Comparison of ENCODE assay signal across 22 cellular contexts in the genomic region with DNA sequence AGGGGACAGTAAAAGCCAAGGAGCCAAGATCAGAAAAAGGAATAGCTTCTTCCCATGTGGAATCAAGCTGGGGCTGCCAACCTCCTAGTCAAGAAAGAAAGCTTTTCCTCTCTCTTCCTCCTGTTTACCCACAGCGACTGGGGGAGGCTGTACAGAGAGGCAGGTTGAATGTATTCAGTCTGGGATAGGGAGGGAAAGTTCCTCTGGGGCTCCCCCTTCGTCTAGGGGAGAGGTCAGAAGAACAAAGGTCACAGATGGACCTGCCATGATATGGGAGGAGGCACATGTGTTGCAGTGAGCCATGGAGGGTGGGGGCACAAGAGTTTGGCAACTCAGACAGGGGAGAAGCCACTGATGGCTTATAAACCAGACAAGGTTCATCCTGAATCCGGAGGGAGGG.
DNase-seq lines count a peak whose midpoint lies in the region; ATAC-seq and TF ChIP-seq lines count a peak whose summit lies in the region.
"Had no signal": no experiment of that assay in that cellular context is flagged by ENCODE, and none has a peak within 500 bp of the region (broad histone marks: within the 10 kb centered on the region; RNA-seq: fewer than 3 reads in every experiment).

No MANE protein-coding gene starts in this region.

- H4K20me1 ChIP-seq in PC-9 (ENCODE audit: insufficient read depth), result no peaks in the 10 kb centered on the region

- ATAC-seq in T-helper 17 cell (no peak), GM18873 (IDR thresholded peaks at IDR 0.05; ENCODE audit: low FRiP score, unreplicated experiment) (no peak)
- ATAC-seq: activated CD4-positive, alpha-beta T cell treated with anti-CD3 and anti-CD28 coated beads for 36 hours; activated T-cell treated with anti-CD3 and anti-CD28 coated beads, Interleukin-2, amount 50 U/mL, for 72 hours; body of pancreas; natural killer cell; Right ventricle myocardium inferior; stimulated activated naive CD8-positive, alpha-beta T cell treated with anti-CD3 and anti-CD28 coated beads, Interleukin-15, amount 100 ng/mL, for 72 hours had no signal

- CTCF ChIA-PET in PC-9 (lab: Charles Lee), result no interaction called here

- in situ Hi-C loops in HAP-1 (cut with MboI; ENCODE audit: low sequenced_read_pairs), result no loop called here

- H3K27ac ChIP-seq in PC-9 (peak overlapping the region; percentile 72), esophagus muscularis mucosa (replicated peaks in 1 of 4) (peak overlapping the region; percentile 82 to 83 (median 82)), mucosa of rectum (ENCODE audit: low read depth in 2 of 2, low read length in 2 of 2) (peak overlapping the region; percentile 67 to 72), thyroid gland (peak overlapping the region in 2 of 3 donors; percentile 85 to 97)
- H3K27ac ChIP-seq: body of pancreas had no signal

- H3K4me3 Mint-ChIP-seq in T-helper 17 cell, result no peak overlapping the region
- H3K4me3 Mint-ChIP-seq: activated CD4-positive, alpha-beta T cell treated with anti-CD3 and anti-CD28 coated beads for 36 hours; activated naive CD8-positive, alpha-beta T cell treated with anti-CD3 and anti-CD28 coated beads for 36 hours; activated T-cell treated with anti-CD3 and anti-CD28 coated beads, Interleukin-2, amount 50 U/mL, for 72 hours; CD14-positive monocyte; memory B cell; natural killer cell; stimulated activated naive CD8-positive, alpha-beta T cell treated with anti-CD3 and anti-CD28 coated beads, Interleukin-15, amount 100 ng/mL, for 72 hours had no signal

- H3K36me3 ChIP-seq in PC-9 (ENCODE audit: low read depth) (no peaks in the 10 kb centered on the region), esophagus muscularis mucosa (peaks cover 0 to 2% (median 0%) of the 10 kb centered on the region in 4 donors), mucosa of rectum (ENCODE audit: control insufficient read depth in 2 of 2, insufficient read depth in 2 of 2, low read length in 2 of 2) (no peaks in the 10 kb centered on the region), thyroid gland (no peaks in the 10 kb centered on the region), HAP-1 (replicated peaks) (no peaks in the 10 kb centered on the region)

- peaks cover 58% of the 10 kb centered on the region for H3F3A ChIP-seq in PC-9 (ENCODE audit: insufficient read depth, low read depth)

- H3K9me3 ChIP-seq in PC-9 (ENCODE audit: insufficient read depth, low read depth), result no peaks in the 10 kb centered on the region
- no peaks in the 10 kb centered on the region for H3K9me3 ChIP-seq in esophagus muscularis mucosa
- H3K9me3 ChIP-seq in mucosa of rectum (ENCODE audit: control insufficient read depth in 2 of 2, low read length in 2 of 2), result no peaks in the 10 kb centered on the region
- H3K9me3 ChIP-seq in thyroid gland, result no peaks in the 10 kb centered on the region
- H3K9me3 ChIP-seq in HAP-1, result no peaks in the 10 kb centered on the region
- no peaks in the 10 kb centered on the region for H3K9me3 ChIP-seq in T-helper 17 cell (ENCODE audit: control insufficient read depth, low read length, poor library complexity, severe bottlenecking)
- H3K9me3 ChIP-seq: body of pancreas had no signal

- H3K9me2 ChIP-seq in PC-9 (ENCODE audit: insufficient read depth), result no peaks in the 10 kb centered on the region

- peaks cover 47% of the 10 kb centered on the region for H3K27me3 Mint-ChIP-seq in T-helper 17 cell
- H3K27me3 Mint-ChIP-seq: stimulated activated naive CD8-positive, alpha-beta T cell treated with anti-CD3 and anti-CD28 coated beads, Interleukin-15, amount 100 ng/mL, for 72 hours had no signal

- DNase-seq in PC-9 (no peak), esophagus muscularis mucosa (ENCODE audit: extremely low spot score) (no peak), thyroid gland (no peak), HAP-1 (ENCODE audit: low spot score in 2 of 2) (no peak), globus pallidus (ENCODE audit: low spot score) (no peak), T-helper 17 cell (no peak)
- DNase-seq: activated CD4-positive, alpha-beta T cell treated with anti-CD3 and anti-CD28 coated beads for 36 hours; activated naive CD8-positive, alpha-beta T cell treated with anti-CD3 and anti-CD28 coated beads for 36 hours; activated T-cell treated with anti-CD3 and anti-CD28 coated beads, Interleukin-2, amount 50 U/mL, for 72 hours; body of pancreas; natural killer cell; NCI-H146; NCI-H2171 treated with DMSO at 0.1 percent for 48 hours; NCI-H526 treated with DMSO at 0.1 percent for 48 hours; stimulated activated CD4-positive, alpha-beta T cell treated with anti-CD3 and anti-CD28 coated beads, Interleukin-2, amount 100 ng/mL, for 48 hours; stimulated activated naive CD8-positive, alpha-beta T cell treated with anti-CD3 and anti-CD28 coated beads, Interleukin-15, amount 100 ng/mL, for 72 hours had no signal

- H3K4me3 ChIP-seq in PC-9 (no peak overlapping the region), esophagus muscularis mucosa (no peak overlapping the region), mucosa of rectum (ENCODE audit: low read length in 2 of 2) (no peak overlapping the region), thyroid gland (replicated peaks in 1 of 3) (no peak overlapping the region), HAP-1 (no peak overlapping the region)
- H3K4me3 ChIP-seq: body of pancreas, smooth muscle cell had no signal

- no peak overlapping the region for H3K9ac ChIP-seq in mucosa of rectum (ENCODE audit: low read depth in 1 of 2, low read length in 2 of 2)

- no TSS peak for BruUV-seq in PC-9 (replicated peaks; lab: Mats Ljungman, UMichigan)

- H3K27me3 ChIP-seq in PC-9 (ENCODE audit: insufficient read depth, low read depth) (no peaks in the 10 kb centered on the region), esophagus muscularis mucosa (no peaks in the 10 kb centered on the region), mucosa of rectum (ENCODE audit: control insufficient read depth in 2 of 2, insufficient read depth in 2 of 2, low read length in 2 of 2) (no peaks in the 10 kb centered on the region), thyroid gland (no peaks in the 10 kb centered on the region), HAP-1 (ENCODE audit: low read depth) (0 out of 2 replicates have a peak, but pooled peaks cover 3% of the 10 kb centered on the region)
- H3K27me3 ChIP-seq: body of pancreas had no signal

- no peak overlapping the region for H2AFZ ChIP-seq in PC-9

- no peak overlapping the region for H3K27ac Mint-ChIP-seq in T-helper 17 cell
- H3K27ac Mint-ChIP-seq: activated CD4-positive, alpha-beta T cell treated with anti-CD3 and anti-CD28 coated beads for 36 hours; activated naive CD8-positive, alpha-beta T cell treated with anti-CD3 and anti-CD28 coated beads for 36 hours; activated T-cell treated with anti-CD3 and anti-CD28 coated beads, Interleukin-2, amount 50 U/mL, for 72 hours; memory B cell; natural killer cell had no signal

- TF ChIP-seq EP300 in esophagus muscularis mucosa (IDR thresholded peaks at IDR 0.05), result no peak

- H3K36me3 Mint-ChIP-seq in T-helper 17 cell (ENCODE audit: low read depth), result no peaks in the 10 kb centered on the region
- H3K36me3 Mint-ChIP-seq: activated naive CD8-positive, alpha-beta T cell treated with anti-CD3 and anti-CD28 coated beads for 36 hours; CD14-positive monocyte; natural killer cell had no signal

- peaks cover 91% of the 10 kb centered on the region for H3K4me1 ChIP-seq in PC-9 (replicated peaks; ENCODE audit: insufficient read depth)
- peaks cover 71 to 97% (median 89%) of the 10 kb centered on the region in 4 donors for H3K4me1 ChIP-seq in esophagus muscularis mucosa
- peaks cover 53 to 72% of the 10 kb centered on the region in 2 donors for H3K4me1 ChIP-seq in mucosa of rectum (ENCODE audit: control insufficient read depth in 2 of 2, insufficient read depth in 2 of 2, low read length in 2 of 2)
- H3K4me1 ChIP-seq in thyroid gland, result peaks cover 52 to 84% of the 10 kb centered on the region in 2 donors
- H3K4me1 ChIP-seq in HAP-1, result no peaks in the 10 kb centered on the region

- H3K4me1 Mint-ChIP-seq in T-helper 17 cell, result peaks cover 5% of the 10 kb centered on the region
- H3K4me1 Mint-ChIP-seq: activated CD4-positive, alpha-beta T cell treated with anti-CD3 and anti-CD28 coated beads for 36 hours; activated naive CD8-positive, alpha-beta T cell treated with anti-CD3 and anti-CD28 coated beads for 36 hours; stimulated activated naive CD8-positive, alpha-beta T cell treated with anti-CD3 and anti-CD28 coated beads, Interleukin-15, amount 100 ng/mL, for 72 hours had no signal

- WGBS in esophagus muscularis mucosa, result 60% methylated on average over 3 of the region's 3 CpGs
- 75 to 85% methylated on average over 3 of the region's 3 CpGs for WGBS in thyroid gland, 2 donors

- peaks cover 22% of the 10 kb centered on the region; the same call in 1 of the 2 replicates for H3K79me2 ChIP-seq in PC-9 (ENCODE audit: low read depth)

- intact Hi-C loops in PC-9 (cut with micrococcal nuclease; ENCODE audit: unreplicated experiment) (loop anchor here (10.0 kb wide), 1 partner anchor 358 kb away; no protein-coding TSS in a partner anchor), esophagus muscularis mucosa (cut with DNase I) (loop anchor here (5.0 kb wide), 1 partner anchor 54 kb away; no protein-coding TSS in a partner anchor), thyroid gland (cut with DNase I) (loop anchor here (10.0 kb wide), 1 partner anchor 52 kb away; no protein-coding TSS in a partner anchor)

- peak overlapping the region; percentile 62; the same call in 1 of the 2 replicates for H3K4me2 ChIP-seq in PC-9
- H3K4me2 ChIP-seq: smooth muscle cell had no signal

- TF ChIP-seq POLR2A in esophagus muscularis mucosa (IDR thresholded peaks at IDR 0.05; ENCODE audit: low read depth) (no peak), thyroid gland (IDR thresholded peaks at IDR 0.05) (no peak)

- TF ChIP-seq CTCF in PC-9 (conservative IDR thresholded peaks at IDR 0.05) (no peak), esophagus muscularis mucosa (IDR thresholded peaks at IDR 0.05) (no peak), thyroid gland (IDR thresholded peaks at IDR 0.05) (no peak)

- POLR2A ChIA-PET in PC-9 (lab: Charles Lee; ENCODE audit: unreplicated experiment), result no interaction called here
